20 cellular contexts compared by ENCODE assay signal in the genomic region with DNA sequence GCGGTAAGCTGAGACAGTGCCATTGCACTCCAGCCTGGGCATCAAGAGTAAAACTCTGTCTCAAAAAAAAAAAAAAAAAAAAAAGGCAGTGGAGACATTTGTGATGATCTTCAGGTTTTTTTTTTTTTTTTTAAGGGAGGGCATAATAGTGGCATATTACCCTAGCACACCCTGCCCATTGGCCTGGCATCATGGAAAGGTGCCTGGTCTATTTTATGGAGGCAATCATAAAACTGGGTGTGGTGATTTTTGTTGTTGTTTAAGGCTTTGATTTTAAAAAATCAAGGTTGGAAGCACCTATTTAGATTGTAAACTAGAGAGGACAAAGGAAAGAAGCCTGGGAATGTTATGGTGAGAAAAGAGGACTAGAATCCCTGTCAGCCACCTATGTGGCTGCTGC. TPM values are rescaled to one million over a fixed set of nuclear protein-coding genes. Genes with fewer than 3 reads are reported as not detected.
A peak's percentile ranks its signal among the peaks of the same experiment; 100 is the strongest.
DNase-seq lines count a peak whose midpoint lies in the region; ATAC-seq and TF ChIP-seq lines count a peak whose summit lies in the region.
"Had no signal": no experiment of that assay in that cellular context is flagged by ENCODE, and none has a peak within 500 bp of the region (broad histone marks: within the 10 kb centered on the region; RNA-seq: fewer than 3 reads in every experiment).

No MANE protein-coding gene starts in this region.

- no peak overlapping the region for H3K4me3 Mint-ChIP-seq in dendritic cell treated with granulocyte-macrophage colony-stimulating factor and Interleukin-4, amounts not matched to agents 40 ng/mL and 50 ng/mL, for 4 days
- H3K4me3 Mint-ChIP-seq in nephron: no peak overlapping the region
- H3K4me3 Mint-ChIP-seq in stimulated activated effector memory CD8-positive, alpha-beta T cell treated with anti-CD3 and anti-CD28 coated beads, Interleukin-12 subunit alpha, Interleukin-12 subunit beta, amount 100 ng/mL, for 72 hours: no peak overlapping the region
- H3K4me3 Mint-ChIP-seq: activated CD8-positive, alpha-beta memory T cell treated with anti-CD3 and anti-CD28 coated beads, Interleukin-2, amount 10 ng/mL, durations not matched to agents 7 days and 5 days; activated naive CD4-positive, alpha-beta T cell treated with anti-CD3 and anti-CD28 coated beads, Interleukin-2, amount 10 ng/mL, durations not matched to agents 7 days and 5 days had no signal

- H3K36me3 ChIP-seq in left ventricle myocardium inferior (peaks cover 13% of the 10 kb centered on the region), aorta (ENCODE audit: control insufficient read depth in 1 of 2, insufficient read depth in 2 of 2, low read length in 1 of 2) (peaks cover 0 to 3% of the 10 kb centered on the region in 2 donors)

- WGBS in aorta, 2 donors: 100% methylated on average over 1 of the region's 1 CpG

- no peaks in the 10 kb centered on the region for H3K27me3 ChIP-seq in left ventricle myocardium inferior (ENCODE audit: low read depth)
- H3K27me3 ChIP-seq in aorta (ENCODE audit: control insufficient read depth in 1 of 2, insufficient read depth in 2 of 2, low read length in 1 of 2): no peaks in the 10 kb centered on the region
- H3K27me3 ChIP-seq: hepatocyte, MG63, SJCRH30 had no signal

- TF ChIP-seq CTCF in left ventricle myocardium inferior (IDR thresholded peaks at IDR 0.05; ENCODE audit: borderline replicate concordance) (no peak), nephron (IDR thresholded peaks at IDR 0.05; ENCODE audit: unreplicated experiment in 3 of 3) (no peak)

- H3K9me3 Mint-ChIP-seq in dendritic cell treated with granulocyte-macrophage colony-stimulating factor and Interleukin-4, amounts not matched to agents 40 ng/mL and 50 ng/mL, for 4 days: no peaks in the 10 kb centered on the region
- no peaks in the 10 kb centered on the region for H3K9me3 Mint-ChIP-seq in nephron
- no peaks in the 10 kb centered on the region for H3K9me3 Mint-ChIP-seq in stimulated activated effector memory CD8-positive, alpha-beta T cell treated with anti-CD3 and anti-CD28 coated beads, Interleukin-12 subunit alpha, Interleukin-12 subunit beta, amount 100 ng/mL, for 72 hours
- H3K9me3 Mint-ChIP-seq: activated naive CD4-positive, alpha-beta T cell treated with anti-CD3 and anti-CD28 coated beads, Interleukin-2, amount 10 ng/mL, durations not matched to agents 7 days and 5 days had no signal

- H3K27ac Mint-ChIP-seq in dendritic cell treated with granulocyte-macrophage colony-stimulating factor and Interleukin-4, amounts not matched to agents 40 ng/mL and 50 ng/mL, for 4 days: peak overlapping the region; percentile 67
- peak overlapping the region; percentile 6 to 51 (median 26) for H3K27ac Mint-ChIP-seq in nephron
- no peak overlapping the region for H3K27ac Mint-ChIP-seq in stimulated activated effector memory CD8-positive, alpha-beta T cell treated with anti-CD3 and anti-CD28 coated beads, Interleukin-12 subunit alpha, Interleukin-12 subunit beta, amount 100 ng/mL, for 72 hours
- H3K27ac Mint-ChIP-seq: activated naive CD4-positive, alpha-beta T cell treated with anti-CD3 and anti-CD28 coated beads, Interleukin-2, amount 10 ng/mL, durations not matched to agents 7 days and 5 days had no signal

- ATAC-seq in left cardiac atrium: no peak
- ATAC-seq in aorta (ENCODE audit: low FRiP score): no peak
- no peak for ATAC-seq in stimulated activated effector memory CD8-positive, alpha-beta T cell treated with anti-CD3 and anti-CD28 coated beads, Interleukin-12 subunit alpha, Interleukin-12 subunit beta, amount 100 ng/mL, for 72 hours
- ATAC-seq: activated CD8-positive, alpha-beta memory T cell treated with anti-CD3 and anti-CD28 coated beads, Interleukin-2, amount 10 ng/mL, durations not matched to agents 7 days and 5 days had no signal

- H3K9me3 ChIP-seq in left ventricle myocardium inferior (replicated peaks): no peaks in the 10 kb centered on the region
- H3K9me3 ChIP-seq in aorta (ENCODE audit: control insufficient read depth, low read length): no peaks in the 10 kb centered on the region
- H3K9me3 ChIP-seq: MG63, SJCRH30 had no signal

- peak overlapping the region; percentile 57 for H3K27ac ChIP-seq in left ventricle myocardium inferior (replicated peaks)
- H3K27ac ChIP-seq in aorta (ENCODE audit: low read depth in 1 of 2, low read length in 2 of 2): peak overlapping the region; percentile 33 to 36
- H3K27ac ChIP-seq: hepatocyte, HL-60, SJCRH30 had no signal

- peaks cover 80% of the 10 kb centered on the region for H3K4me1 Mint-ChIP-seq in dendritic cell treated with granulocyte-macrophage colony-stimulating factor and Interleukin-4, amounts not matched to agents 40 ng/mL and 50 ng/mL, for 4 days (ENCODE audit: low read depth)
- H3K4me1 Mint-ChIP-seq in nephron: peaks cover 59% of the 10 kb centered on the region
- peaks cover 67% of the 10 kb centered on the region for H3K4me1 Mint-ChIP-seq in stimulated activated effector memory CD8-positive, alpha-beta T cell treated with anti-CD3 and anti-CD28 coated beads, Interleukin-12 subunit alpha, Interleukin-12 subunit beta, amount 100 ng/mL, for 72 hours

- DNase-seq in left ventricle myocardium inferior (no peak), left cardiac atrium (no peak), aorta (no peak), NCI-H187 treated with DMSO at 0.1 percent for 48 hours (lab: John Stamatoyannopoulos, UW) (no peak), NCI-H2196 treated with DMSO at 0.1 percent for 48 hours (lab: John Stamatoyannopoulos, UW; ENCODE audit: unreplicated experiment) (no peak)
- no peak for DNase-seq in stimulated activated effector memory CD8-positive, alpha-beta T cell treated with anti-CD3 and anti-CD28 coated beads, Interleukin-12 subunit alpha, Interleukin-12 subunit beta, amount 100 ng/mL, for 72 hours (ENCODE audit: low spot score in 2 of 2)
- DNase-seq: activated CD8-positive, alpha-beta memory T cell treated with anti-CD3 and anti-CD28 coated beads, Interleukin-2, amount 10 ng/mL, durations not matched to agents 7 days and 5 days; activated naive CD4-positive, alpha-beta T cell treated with anti-CD3 and anti-CD28 coated beads, Interleukin-2, amount 10 ng/mL, durations not matched to agents 7 days and 5 days; central memory CD4-positive, alpha-beta T cell; DMS53; left ventricle myocardium superior; MG63; NCI-H2171; NK-92 treated with Interleukin-12 subunit alpha and Interleukin-12 subunit beta, amount 100 ng/mL, for 24 hours; nucleus accumbens had no signal

- no peaks in the 10 kb centered on the region for H3K27me3 Mint-ChIP-seq in dendritic cell treated with granulocyte-macrophage colony-stimulating factor and Interleukin-4, amounts not matched to agents 40 ng/mL and 50 ng/mL, for 4 days
- H3K27me3 Mint-ChIP-seq in nephron (ENCODE audit: low read depth): no peaks in the 10 kb centered on the region
- H3K27me3 Mint-ChIP-seq: activated CD8-positive, alpha-beta memory T cell treated with anti-CD3 and anti-CD28 coated beads, Interleukin-2, amount 10 ng/mL, durations not matched to agents 7 days and 5 days; activated naive CD4-positive, alpha-beta T cell treated with anti-CD3 and anti-CD28 coated beads, Interleukin-2, amount 10 ng/mL, durations not matched to agents 7 days and 5 days had no signal

- peaks cover 91% of the 10 kb centered on the region for H3K36me3 Mint-ChIP-seq in dendritic cell treated with granulocyte-macrophage colony-stimulating factor and Interleukin-4, amounts not matched to agents 40 ng/mL and 50 ng/mL, for 4 days (ENCODE audit: low read depth)
- H3K36me3 Mint-ChIP-seq in nephron (ENCODE audit: low read depth): peaks cover 39% of the 10 kb centered on the region
- peaks cover 81% of the 10 kb centered on the region for H3K36me3 Mint-ChIP-seq in stimulated activated effector memory CD8-positive, alpha-beta T cell treated with anti-CD3 and anti-CD28 coated beads, Interleukin-12 subunit alpha, Interleukin-12 subunit beta, amount 100 ng/mL, for 72 hours

- H3K4me3 ChIP-seq in left ventricle myocardium inferior: no peak overlapping the region
- peak overlapping the region in 1 of 2 donors; percentile 33 for H3K4me3 ChIP-seq in aorta (ENCODE audit: low read length in 2 of 2)
- H3K4me3 ChIP-seq: hepatocyte, MG63, SJCRH30 had no signal

- intact Hi-C loops in left ventricle myocardium inferior (cut with micrococcal nuclease) (no loop called here), left cardiac atrium (cut with DNase I) (no loop called here), aorta (cut with DNase I) (loop anchor here in 1 of 2 donors (5.0 to 10.0 kb wide), 2 partner anchors 33 to 201 kb away; no protein-coding TSS in a partner anchor)
- intact Hi-C loops in dendritic cell treated with granulocyte-macrophage colony-stimulating factor and Interleukin-4, amounts not matched to agents 40 ng/mL and 50 ng/mL, for 4 days (cut with micrococcal nuclease): no loop called here

- H3K4me1 ChIP-seq in left ventricle myocardium inferior: peaks cover 96% of the 10 kb centered on the region
- peaks cover 8 to 11% of the 10 kb centered on the region in 2 donors for H3K4me1 ChIP-seq in aorta (ENCODE audit: control insufficient read depth in 1 of 2, insufficient read depth in 2 of 2, low read length in 2 of 2)

RNA-seq across cellular contexts. Expression of gene IQGAP1, which starts 6.0 kb away (rescaled TPM):
- total RNA-seq in left ventricle myocardium inferior: 39.2 TPM
- 10 to 100 TPM; 70.4 to 79.2 TPM for total RNA-seq in left cardiac atrium
- 100 to 1,000 TPM; 273 to 297 TPM for total RNA-seq in aorta
- 100 to 1,000 TPM in 1 of 2 donors, 10 to 100 TPM in 1; 61.1 to 134 TPM for polyA plus RNA-seq in aorta

RNA-seq across cellular contexts. Expression of gene ZNF774, which starts 42.0 kb away (rescaled TPM):
- 4.7 TPM for total RNA-seq in left ventricle myocardium inferior
- total RNA-seq in left cardiac atrium: 1 to 10 TPM; 3.6 to 3.7 TPM
- 1 to 10 TPM; 6.1 to 7.4 TPM for total RNA-seq in aorta
- 1 to 10 TPM in 1 of 2 donors, under 1 TPM in 1; 0.50 to 2.6 TPM for polyA plus RNA-seq in aorta
